24 cellular contexts compared by ENCODE assay signal in the genomic region with DNA sequence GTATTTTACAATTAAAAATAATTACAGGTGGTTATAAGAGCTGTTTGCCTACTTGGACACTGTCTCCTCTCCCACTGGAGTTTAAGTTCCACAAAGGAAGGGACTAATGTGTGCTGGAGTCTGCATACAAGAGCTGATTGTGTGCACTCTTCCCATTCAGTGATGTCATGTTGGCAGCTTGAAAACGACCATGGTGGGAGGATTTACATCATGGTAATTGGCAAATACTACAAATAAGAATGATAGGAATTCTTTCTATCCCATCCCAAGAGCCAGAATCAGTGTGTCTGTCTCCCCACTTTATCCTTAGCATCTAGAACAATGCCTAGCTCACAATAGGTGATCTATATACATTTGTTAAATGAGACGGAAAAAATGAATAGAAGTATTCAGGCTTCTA. TPM values are rescaled to one million over a fixed set of nuclear protein-coding genes. Genes with fewer than 3 reads are reported as not detected.
DNase-seq lines count a peak whose midpoint lies in the region; TF ChIP-seq lines count a peak whose summit lies in the region.
"Had no signal": no experiment of that assay in that cellular context is flagged by ENCODE, and none has a peak within 500 bp of the region (broad histone marks: within the 10 kb centered on the region; RNA-seq: fewer than 3 reads in every experiment).

No MANE protein-coding gene starts in this region.

- H3K27ac Mint-ChIP-seq in H9 = no peak overlapping the region
- peak overlapping the region; percentile 93 for H3K27ac Mint-ChIP-seq in chondrocyte (ENCODE audit: unreplicated experiment)
- H3K27ac Mint-ChIP-seq: activated CD4-positive, alpha-beta T cell treated with anti-CD3 and anti-CD28 coated beads for 36 hours; CD4-positive, alpha-beta T cell; memory B cell; stimulated activated naive B cell treated with anti-CD40 and anti-IgM and Interleukin-4, amounts not matched to agents 10 μg/mL and 1 μg/mL and 100 μg/mL, for 72 hours; T-helper 17 cell had no signal

- TF ChIP-seq CTCF in H9 (conservative IDR thresholded peaks at IDR 0.05) (no peak), chondrocyte (IDR thresholded peaks at IDR 0.05) (no peak), testis (IDR thresholded peaks at IDR 0.05) (no peak), GM10266 (IDR thresholded peaks at IDR 0.05; ENCODE audit: control insufficient read depth, insufficient read depth, low read depth, missing control alignments) (no peak)

- H3K18ac ChIP-seq in H9 (ENCODE audit: insufficient read length, low read depth, low read length) (no peak overlapping the region), mesenchymal stem cell (ENCODE audit: low read depth in 1 of 2, low read length in 2 of 2) (peak overlapping the region in 1 of 2 experiments; percentile 21)

- H3K4me3 ChIP-seq in mesenchymal stem cell (ENCODE audit: insufficient read depth in 1 of 2, low read depth in 1 of 2, low read length in 2 of 2) (no peak overlapping the region), testis (no peak overlapping the region)
- H3K4me3 ChIP-seq: adrenal gland, breast epithelium, coronary artery, SK-N-MC, thoracic aorta had no signal

- no peaks in the 10 kb centered on the region for H3K79me1 ChIP-seq in H9 (ENCODE audit: insufficient read depth, low read depth, low read length, poor library complexity, severe bottlenecking)
- peaks cover 14% of the 10 kb centered on the region for H3K79me1 ChIP-seq in mesenchymal stem cell (replicated peaks; ENCODE audit: low read length, poor library complexity, severe bottlenecking)

- H3K4me3 Mint-ChIP-seq in H9 = no peak overlapping the region
- H3K4me3 Mint-ChIP-seq in chondrocyte (ENCODE audit: unreplicated experiment) = no peak overlapping the region
- H3K4me3 Mint-ChIP-seq: activated CD4-positive, alpha-beta T cell treated with anti-CD3 and anti-CD28 coated beads for 36 hours; CD4-positive, alpha-beta T cell; memory B cell; stimulated activated naive B cell treated with anti-CD40 and anti-IgM and Interleukin-4, amounts not matched to agents 10 μg/mL and 1 μg/mL and 100 μg/mL, for 72 hours; T-helper 17 cell had no signal

- DNase-seq in H9 (peak; percentile 4), chondrocyte (ENCODE audit: low spot score) (no peak), mesenchymal stem cell (peak; percentile 27), testis (peak; percentile 8), GM10266 (ENCODE audit: extremely low spot score) (no peak), ureter (ENCODE audit: low spot score) (no peak), HT-29 (ENCODE audit: low spot score) (no peak)
- DNase-seq: activated CD4-positive, alpha-beta T cell treated with anti-CD3 and anti-CD28 coated beads for 36 hours; CD4-positive, alpha-beta T cell; glutamatergic neuron; Kasumi-1; NCI-H187; NCI-H748 treated with DMSO at 0.1 percent for 48 hours; nucleus accumbens; RPMI8226; stimulated activated CD4-positive, alpha-beta T cell treated with anti-CD3 and anti-CD28 coated beads, Interleukin-4, amount 100 ng/mL, for 24 hours; stimulated activated naive B cell treated with anti-CD40 and anti-IgM and Interleukin-4, amounts not matched to agents 10 μg/mL and 1 μg/mL and 100 μg/mL, for 72 hours; T-helper 17 cell had no signal

- H3K14ac ChIP-seq in H9 (ENCODE audit: insufficient read depth, low read length) = no peak overlapping the region
- H3K14ac ChIP-seq in mesenchymal stem cell (ENCODE audit: low read length in 2 of 2) = no peak overlapping the region

- no peak overlapping the region for H2BK12ac ChIP-seq in H9 (ENCODE audit: insufficient read length, low read depth, low read length)
- H2BK12ac ChIP-seq in mesenchymal stem cell (ENCODE audit: low read length in 2 of 2) = peak overlapping the region in 1 of 2 experiments; percentile 49

- peaks cover 0 to 34% of the 10 kb centered on the region in 2 experiments for H3K36me3 ChIP-seq in mesenchymal stem cell (ENCODE audit: control insufficient read depth in 1 of 2, insufficient read depth in 2 of 2, low read depth in 1 of 2, low read length in 2 of 2)
- H3K36me3 ChIP-seq in testis (ENCODE audit: low read depth, missing control alignments) = no peaks in the 10 kb centered on the region
- H3K36me3 ChIP-seq: adrenal gland, breast epithelium, thoracic aorta had no signal

- H3K36me3 Mint-ChIP-seq in H9 (ENCODE audit: insufficient read depth in 1 of 3, low read depth in 3 of 3) (no peaks in the 10 kb centered on the region), chondrocyte (ENCODE audit: low read depth) (peaks cover 52% of the 10 kb centered on the region)
- H3K36me3 Mint-ChIP-seq: memory B cell; stimulated activated naive B cell treated with anti-CD40 and anti-IgM and Interleukin-4, amounts not matched to agents 10 μg/mL and 1 μg/mL and 100 μg/mL, for 72 hours had no signal

- intact Hi-C loops in testis (cut with DNase I; ENCODE audit: low total_unique reads) = no loop called here

- no peaks in the 10 kb centered on the region for H3K9me3 ChIP-seq in H9 (ENCODE audit: control insufficient read depth, low read depth, low read length)
- no peaks in the 10 kb centered on the region for H3K9me3 ChIP-seq in mesenchymal stem cell (ENCODE audit: control insufficient read depth, low read length)
- H3K9me3 ChIP-seq in testis = no peaks in the 10 kb centered on the region
- H3K9me3 ChIP-seq: adrenal gland, breast epithelium, thoracic aorta had no signal

- H3K27me3 Mint-ChIP-seq in H9 (ENCODE audit: low read depth) = peaks cover 28% of the 10 kb centered on the region
- no peaks in the 10 kb centered on the region for H3K27me3 Mint-ChIP-seq in chondrocyte (ENCODE audit: low read depth)
- H3K27me3 Mint-ChIP-seq: activated CD4-positive, alpha-beta T cell treated with anti-CD3 and anti-CD28 coated beads for 36 hours had no signal

- no CpG with 5 or more reads among the region's 2 CpGs for WGBS in H9 (ENCODE audit: extremely low coverage, insufficient read length, low lambda C conversion rate)
- WGBS in mesenchymal stem cell = no CpG with 5 or more reads among the region's 2 CpGs
- 45 to 53% methylated on average over 2 of the region's 2 CpGs for WGBS in testis, 2 donors

- no peak for TF ChIP-seq POLR2A in testis (IDR thresholded peaks at IDR 0.05)

- H3K27me3 ChIP-seq in H9 (ENCODE audit: insufficient read depth, low read length) = no peaks in the 10 kb centered on the region
- peaks cover 0 to 4% of the 10 kb centered on the region in 2 experiments for H3K27me3 ChIP-seq in mesenchymal stem cell (ENCODE audit: control insufficient read depth in 1 of 2, insufficient read depth in 1 of 2, low read length in 2 of 2)
- no peaks in the 10 kb centered on the region for H3K27me3 ChIP-seq in testis
- H3K27me3 ChIP-seq: adrenal gland, breast epithelium had no signal

- H3K9me3 Mint-ChIP-seq in H9 (no peaks in the 10 kb centered on the region), chondrocyte (ENCODE audit: low read depth) (no peaks in the 10 kb centered on the region)
- H3K9me3 Mint-ChIP-seq: CD4-positive, alpha-beta T cell; memory B cell; stimulated activated naive B cell treated with anti-CD40 and anti-IgM and Interleukin-4, amounts not matched to agents 10 μg/mL and 1 μg/mL and 100 μg/mL, for 72 hours had no signal

- H3K23me2 ChIP-seq in H9 (ENCODE audit: insufficient read length, low read depth, low read length, poor library complexity, severe bottlenecking) = no peaks in the 10 kb centered on the region

- no peak overlapping the region for H3K27ac ChIP-seq in H9 (ENCODE audit: insufficient read length, low read depth, low read length)
- H3K27ac ChIP-seq in mesenchymal stem cell (ENCODE audit: low read length, poor library complexity, severe bottlenecking) = no peak overlapping the region
- H3K27ac ChIP-seq in testis = no peak overlapping the region
- H3K27ac ChIP-seq: SK-N-MC had no signal

- H3K4ac ChIP-seq in H9 (ENCODE audit: low read depth, low read length) (no peak overlapping the region), mesenchymal stem cell (ENCODE audit: low read depth in 1 of 2, low read length in 2 of 2) (no peak overlapping the region)

- H2BK5ac ChIP-seq in H9 (ENCODE audit: insufficient read length, low read length) = no peak overlapping the region
- H2BK5ac ChIP-seq in mesenchymal stem cell (ENCODE audit: low read depth, low read length, poor library complexity, severe bottlenecking) = no peak overlapping the region

- H3K56ac ChIP-seq in H9 (ENCODE audit: insufficient read length, low read depth, low read length) = no peak overlapping the region

- H3K4me1 ChIP-seq in H9 (ENCODE audit: insufficient read depth, low read length) = peaks cover 5% of the 10 kb centered on the region; the same call in 1 of the 2 replicates
- peaks cover 28% of the 10 kb centered on the region for H3K4me1 ChIP-seq in mesenchymal stem cell (ENCODE audit: control insufficient read depth, insufficient read depth, low read depth, low read length)
- H3K4me1 ChIP-seq in testis = peaks cover 11% of the 10 kb centered on the region
- H3K4me1 ChIP-seq: breast epithelium had no signal

- no peak overlapping the region for H4K8ac ChIP-seq in H9 (replicated peaks; ENCODE audit: insufficient read length, low read depth, low read length)
- no peak overlapping the region for H4K8ac ChIP-seq in mesenchymal stem cell (ENCODE audit: low read length)

- H4K20me1 ChIP-seq in H9 (ENCODE audit: control insufficient read depth, insufficient read depth, insufficient read length) = no peaks in the 10 kb centered on the region

- H3K4me2 ChIP-seq in H9 (ENCODE audit: insufficient read depth, insufficient read length, low read length) (no peak overlapping the region), mesenchymal stem cell (ENCODE audit: low read length, poor library complexity, severe bottlenecking) (no peak overlapping the region)

- H2AFZ ChIP-seq in H9 (ENCODE audit: low read length) (no peak overlapping the region), mesenchymal stem cell (ENCODE audit: low read depth, low read length) (no peak overlapping the region)

- H2BK120ac ChIP-seq in H9 (ENCODE audit: low read depth, low read length, poor library complexity, severe bottlenecking) (no peak overlapping the region), mesenchymal stem cell (ENCODE audit: low read depth, low read length) (peak overlapping the region; percentile 35)

- no peak overlapping the region for H2BK20ac ChIP-seq in H9 (ENCODE audit: low read depth, low read length, poor library complexity, severe bottlenecking)

- H4K5ac ChIP-seq in H9 (ENCODE audit: insufficient read length, low read depth, low read length) = no peak overlapping the region

- H2AK5ac ChIP-seq in H9 (ENCODE audit: insufficient read length, low read length) = no peak overlapping the region
- no peak overlapping the region for H2AK5ac ChIP-seq in mesenchymal stem cell (ENCODE audit: low read length, severe bottlenecking)

- no peak overlapping the region for H2BK15ac ChIP-seq in H9 (ENCODE audit: low read depth, low read length)
- H2BK15ac ChIP-seq in mesenchymal stem cell (ENCODE audit: low read depth, poor library complexity, severe bottlenecking) = no peak overlapping the region

- H3T11ph ChIP-seq in H9 (ENCODE audit: low read length) = no peak overlapping the region

- no peak overlapping the region for H4K91ac ChIP-seq in H9 (ENCODE audit: insufficient read length, low read depth, low read length)
- H4K91ac ChIP-seq in mesenchymal stem cell (ENCODE audit: low read length) = no peak overlapping the region

- no peaks in the 10 kb centered on the region for H3K79me2 ChIP-seq in H9 (ENCODE audit: insufficient read depth, low read length)

- H3K9ac ChIP-seq in H9 (ENCODE audit: extremely low read depth, insufficient read length, low read length) = no peak overlapping the region
- H3K9ac ChIP-seq in mesenchymal stem cell (ENCODE audit: low read length) = no peak overlapping the region

- no peak overlapping the region for H3K23ac ChIP-seq in H9 (ENCODE audit: insufficient read length, low read depth, low read length)
- no peak overlapping the region for H3K23ac ChIP-seq in mesenchymal stem cell (ENCODE audit: low read length in 2 of 2)

- H3K4me1 Mint-ChIP-seq in H9 (peaks cover 16 to 32% of the 10 kb centered on the region in 2 experiments), chondrocyte (ENCODE audit: low read depth) (peaks cover 84% of the 10 kb centered on the region)
- H3K4me1 Mint-ChIP-seq: activated CD4-positive, alpha-beta T cell treated with anti-CD3 and anti-CD28 coated beads for 36 hours; memory B cell had no signal

RNA-seq across cellular contexts. Expression of a gene that starts 14.1 kb away (rescaled TPM):
- 0.07 TPM in 1 of 2 replicates, not detected in the other for total RNA-seq in H9 (2021)
- total RNA-seq in chondrocyte = 965 to 1,105 TPM (median 1,092 TPM) in 3 replicates
- polyA plus RNA-seq in mesenchymal stem cell (2013, experiment 1 of 2) = 146 TPM
- polyA plus RNA-seq in mesenchymal stem cell (2013, experiment 2 of 2) = 150 TPM
- 1 to 10 TPM; 4.3 to 5.6 TPM for total RNA-seq in testis
- 6.6 TPM for polyA plus RNA-seq in testis (ENCODE audit: insufficient read depth, low read depth, low replicate concordance)
- total RNA-seq in ureter = 22.8 TPM
- total RNA-seq in HT-29 (2014; rRNA removed; shearing (Covaris generic)) = not detected in 2 replicates

Comparison
In these comparisons a context has a peak if more than half of its experiments do, and no peak if none do; other contexts are left out.
1. DNase-seq: peak in H9 (single experiment), mesenchymal stem cell (single experiment) and testis (single experiment); none in chondrocyte (single experiment), GM10266 (single experiment), ureter (single experiment) and HT-29 (single experiment).
2. RNA of a gene that starts 14.1 kb away (total RNA-seq): 965 to 1,105 TPM in chondrocyte; 22.8 TPM in ureter (single experiment), 4.3 to 5.6 TPM in testis, 0.07 TPM in H9 and not detected in HT-29; every median in the first group is over 10 times any median in the second.